ENCODE assay signal across 2 cellular contexts in genomic region chr5:142735323-142736246, GRCh38.
TF ChIP-seq lines count a peak whose summit lies in the region.

No MANE protein-coding gene starts in this region.

TF ChIP-seq in WTC11, 78 proteins besides CTCF, POLR2A, EP300 and RAD21 (continues in another document):
- TF ChIP-seq CDX4 (CRISPR knock-in tag; IDR thresholded peaks at IDR 0.05; ENCODE audit: borderline replicate concordance), result no peak
- no peak for TF ChIP-seq ZNF317 (CRISPR knock-in tag; IDR thresholded peaks at IDR 0.05; ENCODE audit: borderline replicate concordance, low read depth)
- TF ChIP-seq GABPB1 (CRISPR knock-in tag; IDR thresholded peaks at IDR 0.05), result no peak
- no peak for TF ChIP-seq IRF2 (CRISPR knock-in tag; IDR thresholded peaks at IDR 0.05; ENCODE audit: borderline replicate concordance, low read depth)
- no peak for TF ChIP-seq USF2 (CRISPR knock-in tag; IDR thresholded peaks at IDR 0.05)
- TF ChIP-seq GRHL2 (CRISPR knock-in tag; IDR thresholded peaks at IDR 0.05; ENCODE audit: insufficient replicate concordance, severe bottlenecking), result no peak
- TF ChIP-seq ETV6 (CRISPR knock-in tag; IDR thresholded peaks at IDR 0.05), result no peak
- no peak for TF ChIP-seq ESRRA (CRISPR knock-in tag; IDR thresholded peaks at IDR 0.05; ENCODE audit: borderline replicate concordance)
- TF ChIP-seq ZMAT4 (CRISPR knock-in tag; IDR thresholded peaks at IDR 0.05), result no peak
- TF ChIP-seq RORB (CRISPR knock-in tag; IDR thresholded peaks at IDR 0.05), result no peak
- no peak for TF ChIP-seq ATF3 (CRISPR knock-in tag; conservative IDR thresholded peaks at IDR 0.05)
- TF ChIP-seq ZNF423 (CRISPR knock-in tag; IDR thresholded peaks at IDR 0.05), result no peak
- no peak for TF ChIP-seq NFATC4 (CRISPR knock-in tag; IDR thresholded peaks at IDR 0.05)
- TF ChIP-seq ZNF532 (CRISPR knock-in tag; IDR thresholded peaks at IDR 0.05; ENCODE audit: borderline replicate concordance), result no peak
- no peak for TF ChIP-seq PRDM15 (CRISPR knock-in tag; IDR thresholded peaks at IDR 0.05)

TF ChIP-seq in H1, 55 proteins besides CTCF, POLR2A, EP300 and RAD21:
- TF ChIP-seq SP4 (IDR thresholded peaks at IDR 0.05; ENCODE audit: low read length), result no peak
- no peak for TF ChIP-seq RBBP5 (IDR thresholded peaks at IDR 0.05; ENCODE audit: borderline replicate concordance, low read depth, low read length)
- no peak for TF ChIP-seq CHD2 (IDR thresholded peaks at IDR 0.05; ENCODE audit: low read length)
- TF ChIP-seq SP1 (IDR thresholded peaks at IDR 0.05; ENCODE audit: low read depth, low read length), result no peak
- TF ChIP-seq TAF7 (optimal IDR thresholded peaks at IDR 0.05; ENCODE audit: borderline replicate concordance, low read depth, low read length), result no peak
- TF ChIP-seq KDM1A (IDR thresholded peaks at IDR 0.05; ENCODE audit: borderline replicate concordance, low read length), result no peak
- no peak for TF ChIP-seq TBP (IDR thresholded peaks at IDR 0.05; ENCODE audit: low read depth, low read length)
- TF ChIP-seq JUND (IDR thresholded peaks at IDR 0.05; ENCODE audit: low read length), result no peak
- TF ChIP-seq CBX5 (IDR thresholded peaks at IDR 0.05; ENCODE audit: low read depth, low read length), result no peak
- no peak for TF ChIP-seq FOSL1 (IDR thresholded peaks at IDR 0.05; ENCODE audit: insufficient read depth, low read depth, low read length)
- no peak for TF ChIP-seq CREB1 (IDR thresholded peaks at IDR 0.05)
- no peak for TF ChIP-seq ATF3 (IDR thresholded peaks at IDR 0.05; ENCODE audit: insufficient read depth, low read depth, low read length)
- no peak for TF ChIP-seq GABPA (IDR thresholded peaks at IDR 0.05; ENCODE audit: borderline replicate concordance, insufficient read depth, low read length)
- no peak for TF ChIP-seq RFX5 (IDR thresholded peaks at IDR 0.05; ENCODE audit: borderline replicate concordance, low read depth, low read length)
- no peak for TF ChIP-seq JUN (IDR thresholded peaks at IDR 0.05; ENCODE audit: low read depth, low read length)
- no peak for TF ChIP-seq BRCA1 (IDR thresholded peaks at IDR 0.05; ENCODE audit: low read depth, low read length)
- no peak for TF ChIP-seq CTBP2 (IDR thresholded peaks at IDR 0.05; ENCODE audit: borderline replicate concordance, insufficient read depth, insufficient read length, low read length)
- no peak for TF ChIP-seq NANOG (IDR thresholded peaks at IDR 0.05; ENCODE audit: insufficient read depth, low read depth, low read length, poor library complexity, severe bottlenecking)
- TF ChIP-seq HDAC2 (IDR thresholded peaks at IDR 0.05; ENCODE audit: borderline replicate concordance in 1 of 2, low read depth in 2 of 2, low read length in 2 of 2), result no peak
